8 cellular contexts compared by ENCODE assay signal in the genomic region with DNA sequence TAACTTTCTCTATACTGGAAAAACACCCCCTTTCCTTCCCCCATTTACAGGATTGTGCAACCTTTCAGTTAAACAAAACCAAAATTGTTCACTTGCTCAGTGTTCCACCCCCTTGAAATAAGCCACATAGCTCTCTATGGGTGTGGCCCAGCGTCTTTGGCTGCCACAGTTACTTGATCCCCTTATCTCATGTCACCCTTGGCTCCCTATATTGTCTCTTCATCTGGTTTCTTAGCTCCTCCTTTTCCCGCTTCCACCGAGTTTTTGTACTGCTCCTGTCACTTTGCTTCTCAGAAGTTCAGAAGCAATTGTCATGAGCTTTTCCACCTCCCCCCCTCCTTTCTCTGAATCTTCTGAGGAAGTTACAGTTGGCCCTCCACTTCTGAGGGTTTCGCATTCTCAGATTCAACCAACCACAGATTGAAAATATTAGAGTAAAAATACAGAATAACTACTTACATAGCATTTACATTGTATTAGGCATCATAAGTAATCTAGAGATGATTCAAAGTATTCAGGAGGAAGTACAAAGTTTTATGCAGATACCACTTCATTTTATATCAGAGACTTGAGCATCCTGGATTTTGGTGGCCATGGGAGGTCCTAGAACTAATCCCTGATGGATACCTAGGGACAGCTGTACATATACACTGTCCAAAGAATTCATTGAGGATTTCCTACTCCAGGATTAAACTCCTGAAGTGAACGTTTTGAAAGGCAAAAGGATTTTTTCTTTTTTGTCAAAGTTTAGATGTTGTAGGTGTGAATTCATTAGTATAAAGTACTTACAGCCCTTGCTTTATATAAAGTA.
DNase-seq lines count a peak whose midpoint lies in the region; ATAC-seq and TF ChIP-seq lines count a peak whose summit lies in the region.

No MANE protein-coding gene starts in this region.

- no peaks in the 10 kb centered on the region for H3K36me3 ChIP-seq in OCI-LY7 (ENCODE audit: insufficient read depth, low read length)
- no peaks in the 10 kb centered on the region for H3K36me3 ChIP-seq in effector memory CD4-positive, alpha-beta T cell (ENCODE audit: control insufficient read depth, insufficient read depth, low read length)
- H3K36me3 ChIP-seq in gastrocnemius medialis: no peaks in the 10 kb centered on the region
- no peaks in the 10 kb centered on the region for H3K36me3 ChIP-seq in neuronal stem cell (replicated peaks in 1 of 2; ENCODE audit: control insufficient read depth in 2 of 2, insufficient read depth in 2 of 2, low read length in 2 of 2)

- H2AFZ ChIP-seq in OCI-LY7 (ENCODE audit: low read length) (no peak overlapping the region), neuronal stem cell (ENCODE audit: low read length) (no peak overlapping the region)

- TF ChIP-seq CTCF in OCI-LY7 (conservative IDR thresholded peaks at IDR 0.05; ENCODE audit: low read length): no peak
- no peak for TF ChIP-seq CTCF in gastrocnemius medialis (IDR thresholded peaks at IDR 0.05 in 4 of 5, conservative IDR thresholded peaks at IDR 0.05 in 1 of 5)

- CTCF ChIA-PET in OCI-LY7 (lab: Charles Lee; ENCODE audit: unreplicated experiment): no interaction called here

- no peaks in the 10 kb centered on the region for H3K9me2 ChIP-seq in OCI-LY7 (ENCODE audit: insufficient read depth, low read length)

- H3K23ac ChIP-seq in neuronal stem cell (ENCODE audit: low read depth, low read length, poor library complexity): no peak overlapping the region

- H2BK15ac ChIP-seq in neuronal stem cell (ENCODE audit: low read length): no peak overlapping the region

- H3K18ac ChIP-seq in neuronal stem cell (ENCODE audit: low read length): no peak overlapping the region

- peaks cover 1% of the 10 kb centered on the region for H3K79me1 ChIP-seq in neuronal stem cell (ENCODE audit: low read depth, low read length)

- H2BK5ac ChIP-seq in neuronal stem cell (ENCODE audit: low read length): no peak overlapping the region

- no peak overlapping the region for H4K8ac ChIP-seq in neuronal stem cell (ENCODE audit: low read depth, low read length)

- H4K91ac ChIP-seq in neuronal stem cell (ENCODE audit: low read depth, low read length, poor library complexity): no peak overlapping the region

- no peak overlapping the region for H2BK120ac ChIP-seq in neuronal stem cell (ENCODE audit: low read depth, low read length)

- no TSS peak for BruUV-seq in OCI-LY7 (replicated peaks; lab: Mats Ljungman, UMichigan)

- TF ChIP-seq POLR2A in gastrocnemius medialis (IDR thresholded peaks at IDR 0.05): no peak

- H3K4ac ChIP-seq in neuronal stem cell (ENCODE audit: low read length): no peak overlapping the region

- peaks cover 66% of the 10 kb centered on the region for H3K4me1 ChIP-seq in OCI-LY7 (ENCODE audit: insufficient read depth, low read length, poor library complexity, severe bottlenecking)
- peaks cover 58% of the 10 kb centered on the region for H3K4me1 ChIP-seq in effector memory CD4-positive, alpha-beta T cell (ENCODE audit: control insufficient read depth, insufficient read depth, low read length, poor library complexity, severe bottlenecking)
- peaks cover 7 to 24% of the 10 kb centered on the region in 2 donors for H3K4me1 ChIP-seq in gastrocnemius medialis
- H3K4me1 ChIP-seq in neuronal stem cell (ENCODE audit: control insufficient read depth in 2 of 2, insufficient read depth in 1 of 2, low read depth in 1 of 2, low read length in 2 of 2): peaks cover 2 to 3% of the 10 kb centered on the region in 2 donors

- H3K27me3 ChIP-seq in effector memory CD4-positive, alpha-beta T cell (replicated peaks; ENCODE audit: control insufficient read depth, insufficient read depth, low read length, poor library complexity, severe bottlenecking): no peaks in the 10 kb centered on the region
- H3K27me3 ChIP-seq in gastrocnemius medialis (no peaks in the 10 kb centered on the region), neuronal stem cell (ENCODE audit: control insufficient read depth in 3 of 3, insufficient read depth in 3 of 3, low read depth in 1 of 3, low read length in 3 of 3) (no peaks in the 10 kb centered on the region)

- H3K79me2 ChIP-seq in OCI-LY7 (ENCODE audit: insufficient read depth, low read depth, low read length): peaks cover 47% of the 10 kb centered on the region; the same call in 1 of the 2 replicates

- H2AK5ac ChIP-seq in neuronal stem cell (ENCODE audit: low read depth, low read length): no peak overlapping the region

- intact Hi-C loops in OCI-LY7 (cut with micrococcal nuclease; ENCODE audit: unreplicated experiment): loop anchor here (2.0 to 5.0 kb wide), 2 partner anchors 59 to 139 kb away; partner anchors contain the start of gene MXI1
- intact Hi-C loops in gastrocnemius medialis (cut with DNase I; ENCODE audit: low total_unique reads): no loop called here

- H3K27ac ChIP-seq in OCI-LY7 (ENCODE audit: low read depth, low read length, poor library complexity, severe bottlenecking): no peak overlapping the region
- H3K27ac ChIP-seq in effector memory CD4-positive, alpha-beta T cell (ENCODE audit: insufficient read depth, low read length, poor library complexity, severe bottlenecking): peak overlapping the region; percentile 64
- H3K27ac ChIP-seq in gastrocnemius medialis: peak overlapping the region; percentile 1 to 41 (median 11)
- no peak overlapping the region for H3K27ac ChIP-seq in neuronal stem cell (replicated peaks; ENCODE audit: low read length)

- no peak overlapping the region for H3K14ac ChIP-seq in neuronal stem cell (ENCODE audit: low read length)

- H4K20me1 ChIP-seq in OCI-LY7 (ENCODE audit: insufficient read depth, low read length): peaks cover 16% of the 10 kb centered on the region; the same call in 1 of the 2 replicates

- no peak overlapping the region for H2BK12ac ChIP-seq in neuronal stem cell (ENCODE audit: low read length)

- no peak overlapping the region for H3K9ac ChIP-seq in neuronal stem cell (ENCODE audit: low read depth, low read length, poor library complexity)

- ATAC-seq in HG02852 (IDR thresholded peaks at IDR 0.05; ENCODE audit: unreplicated experiment) (peak; percentile 62), gastrocnemius medialis (peak in 1 of 2 donors; percentile 24)

- in situ Hi-C loops in gastrocnemius medialis (cut with MboI; ENCODE audit: low sequenced_read_pairs in 4 of 4): no loop called here

- no peaks in the 10 kb centered on the region for H3K9me3 ChIP-seq in OCI-LY7 (ENCODE audit: low read length)
- no peaks in the 10 kb centered on the region for H3K9me3 ChIP-seq in effector memory CD4-positive, alpha-beta T cell (ENCODE audit: control insufficient read depth, low read length)
- no peaks in the 10 kb centered on the region for H3K9me3 ChIP-seq in gastrocnemius medialis
- H3K9me3 ChIP-seq in neuronal stem cell (replicated peaks in 1 of 2; ENCODE audit: control insufficient read depth in 2 of 2, insufficient read depth in 1 of 2, low read depth in 1 of 2, low read length in 2 of 2): no peaks in the 10 kb centered on the region

- H3K4me3 ChIP-seq in OCI-LY7 (ENCODE audit: low read depth, low read length, poor library complexity, severe bottlenecking): no peak overlapping the region
- H3K4me3 ChIP-seq in effector memory CD4-positive, alpha-beta T cell (ENCODE audit: insufficient read depth, low read depth, low read length, poor library complexity, severe bottlenecking): no peak overlapping the region
- no peak overlapping the region for H3K4me3 ChIP-seq in gastrocnemius medialis
- no peak overlapping the region for H3K4me3 ChIP-seq in neuronal stem cell (ENCODE audit: low read length in 2 of 2)

- POLR2A ChIA-PET in OCI-LY7 (lab: Charles Lee): interaction anchor here (0.5 to 4.3 kb wide), 13 partner anchors 8 to 156 kb away, joined by 3 to 26 read pairs (median 4); no protein-coding TSS in a partner anchor

- no CpG with 5 or more reads among the region's 5 CpGs for WGBS in neuronal stem cell (ENCODE audit: extremely low coverage in 2 of 2, insufficient read length in 2 of 2, insufficient replicate concordance in 1 of 2), 2 donors

- H3K4me2 ChIP-seq in OCI-LY7 (ENCODE audit: low read length) (peak overlapping the region; percentile 66), neuronal stem cell (ENCODE audit: insufficient read depth, low read length, poor library complexity, severe bottlenecking) (no peak overlapping the region)

- DNase-seq in activated CD4-positive, CD25-positive, alpha-beta regulatory T cell treated with anti-CD3 and anti-CD28 coated beads, Interleukin-2, amount 50 U/mL, for 16 hours (ENCODE audit: low read depth, low spot score): peak; percentile 17
- DNase-seq in activated CD4-positive, CD25-positive, alpha-beta regulatory T cell treated with anti-CD3 and anti-CD28 coated beads, Interleukin-2, amount 50 U/mL, for 72 hours: no peak
- peak; percentile 28 for DNase-seq in OCI-LY7 (ENCODE audit: low spot score)
- DNase-seq in effector memory CD4-positive, alpha-beta T cell: no peak
- peak in 1 of 2 donors; percentile 26 for DNase-seq in gastrocnemius medialis
- DNase-seq in DMS79 treated with DMSO at 0.1 percent for 48 hours (lab: John Stamatoyannopoulos, UW): no peak
- DNase-seq in neuronal stem cell (ENCODE audit: low spot score): no peak

Comparison
In these comparisons a context has a peak if more than half of its experiments do, and no peak if none do; other contexts are left out.
1. DNase-seq: peak in activated CD4-positive, CD25-positive, alpha-beta regulatory T cell treated with anti-CD3 and anti-CD28 coated beads, Interleukin-2, amount 50 U/mL, for 16 hours (single experiment) and OCI-LY7 (single experiment); none in activated CD4-positive, CD25-positive, alpha-beta regulatory T cell treated with anti-CD3 and anti-CD28 coated beads, Interleukin-2, amount 50 U/mL, for 72 hours (single experiment), effector memory CD4-positive, alpha-beta T cell (0 of 3), DMS79 treated with DMSO at 0.1 percent for 48 hours (single experiment) and neuronal stem cell (single experiment).
2. H3K27ac ChIP-seq: peak in effector memory CD4-positive, alpha-beta T cell (single experiment) and gastrocnemius medialis (4 of 4); none in OCI-LY7 (single experiment) and neuronal stem cell (single experiment).